In genomic region chr22:25749420-25750169, GRCh38 we compare ENCODE assay signal across 1 cellular context.
TF ChIP-seq lines count a peak whose summit lies in the region.

No MANE protein-coding gene starts in this region.

TF ChIP-seq in HepG2, 621 proteins besides CTCF, POLR2A, EP300 and RAD21 (continued from another document):
- TF ChIP-seq, protein P1, sequence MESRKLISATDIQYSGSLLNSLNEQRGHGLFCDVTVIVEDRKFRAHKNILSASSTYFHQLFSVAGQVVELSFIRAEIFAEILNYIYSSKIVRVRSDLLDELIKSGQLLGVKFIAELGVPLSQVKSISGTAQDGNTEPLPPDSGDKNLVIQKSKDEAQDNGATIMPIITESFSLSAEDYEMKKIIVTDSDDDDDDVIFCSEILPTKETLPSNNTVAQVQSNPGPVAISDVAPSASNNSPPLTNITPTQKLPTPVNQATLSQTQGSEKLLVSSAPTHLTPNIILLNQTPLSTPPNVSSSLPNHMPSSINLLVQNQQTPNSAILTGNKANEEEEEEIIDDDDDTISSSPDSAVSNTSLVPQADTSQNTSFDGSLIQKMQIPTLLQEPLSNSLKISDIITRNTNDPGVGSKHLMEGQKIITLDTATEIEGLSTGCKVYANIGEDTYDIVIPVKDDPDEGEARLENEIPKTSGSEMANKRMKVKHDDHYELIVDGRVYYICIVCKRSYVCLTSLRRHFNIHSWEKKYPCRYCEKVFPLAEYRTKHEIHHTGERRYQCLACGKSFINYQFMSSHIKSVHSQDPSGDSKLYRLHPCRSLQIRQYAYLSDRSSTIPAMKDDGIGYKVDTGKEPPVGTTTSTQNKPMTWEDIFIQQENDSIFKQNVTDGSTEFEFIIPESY (CRISPR knock-in tag; IDR thresholded peaks at IDR 0.05) = peak; percentile 67
